In genomic region chr2:38690499-38691420, GRCh38 we compare ENCODE assay signal across 8 cellular contexts. TPM values are rescaled to one million over a fixed set of nuclear protein-coding genes. Genes with fewer than 3 reads are reported as not detected.
DNase-seq lines count a peak whose midpoint lies in the region; ATAC-seq and TF ChIP-seq lines count a peak whose summit lies in the region.

No MANE protein-coding gene starts in this region.

- H3K4me3 Mint-ChIP-seq in stimulated activated naive CD8-positive, alpha-beta T cell treated with anti-CD3 and anti-CD28 coated beads, Interleukin-15, Interleukin-2, amounts not matched to agents 100 ng/mL and 50 ng/mL, for 24 hours, result peak overlapping the region; percentile 40
- no peak overlapping the region for H3K4me3 Mint-ChIP-seq in stimulated activated memory B cell treated with anti-CD40 and anti-IgM and Interleukin-4, amounts not matched to agents 10 μg/mL and 1 μg/mL and 100 μg/mL, for 72 hours

- no peaks in the 10 kb centered on the region for H3K27me3 ChIP-seq in RWPE2 (ENCODE audit: insufficient read depth, poor library complexity, severe bottlenecking)

- TF ChIP-seq CTCF in RWPE2 (IDR thresholded peaks at IDR 0.05; ENCODE audit: poor library complexity, severe bottlenecking), result no peak
- TF ChIP-seq CTCF in epithelial cell of proximal tubule (conservative IDR thresholded peaks at IDR 0.05; ENCODE audit: low read depth, low read length), result no peak

- H3K36me3 Mint-ChIP-seq in stimulated activated naive CD8-positive, alpha-beta T cell treated with anti-CD3 and anti-CD28 coated beads, Interleukin-15, Interleukin-2, amounts not matched to agents 100 ng/mL and 50 ng/mL, for 24 hours (ENCODE audit: low read depth), result peaks cover 66% of the 10 kb centered on the region
- peaks cover 43% of the 10 kb centered on the region for H3K36me3 Mint-ChIP-seq in stimulated activated memory B cell treated with anti-CD40 and anti-IgM and Interleukin-4, amounts not matched to agents 10 μg/mL and 1 μg/mL and 100 μg/mL, for 72 hours

- H3K4me3 ChIP-seq in RWPE2 (ENCODE audit: severe bottlenecking) (no peak overlapping the region), epithelial cell of proximal tubule (ENCODE audit: low read depth, low read length) (no peak overlapping the region)

- peaks cover 50% of the 10 kb centered on the region for H3K4me1 Mint-ChIP-seq in stimulated activated naive CD8-positive, alpha-beta T cell treated with anti-CD3 and anti-CD28 coated beads, Interleukin-15, Interleukin-2, amounts not matched to agents 100 ng/mL and 50 ng/mL, for 24 hours (ENCODE audit: low read depth)
- H3K4me1 Mint-ChIP-seq in stimulated activated memory B cell treated with anti-CD40 and anti-IgM and Interleukin-4, amounts not matched to agents 10 μg/mL and 1 μg/mL and 100 μg/mL, for 72 hours, result peaks cover 17% of the 10 kb centered on the region

- H3K27ac ChIP-seq in RWPE2 (ENCODE audit: poor library complexity, severe bottlenecking), result peak overlapping the region; percentile 69
- H3K27ac ChIP-seq in substantia nigra (ENCODE audit: low read depth, low read length, poor library complexity, severe bottlenecking), result no peak overlapping the region

- no peaks in the 10 kb centered on the region for H3K36me3 ChIP-seq in RWPE2 (ENCODE audit: low read depth)

- no peaks in the 10 kb centered on the region for H3K9me3 ChIP-seq in RWPE2 (ENCODE audit: severe bottlenecking)

- ATAC-seq in activated CD4-positive, CD25-positive, alpha-beta regulatory T cell treated with anti-CD3 and anti-CD28 coated beads, Interleukin-2, amount 50 U/mL, for 24 hours, result peak; percentile 99
- peak; percentile 99 for ATAC-seq in RWPE2 (ENCODE audit: low read depth)
- ATAC-seq in stimulated activated memory B cell treated with anti-CD40 and anti-IgM and Interleukin-4, amounts not matched to agents 10 μg/mL and 1 μg/mL and 100 μg/mL, for 72 hours, result no peak

- DNase-seq in activated CD4-positive, CD25-positive, alpha-beta regulatory T cell treated with anti-CD3 and anti-CD28 coated beads, Interleukin-2, amount 50 U/mL, for 72 hours, result no peak
- no peak for DNase-seq in RWPE2 (ENCODE audit: low spot score)
- peak; percentile 39 for DNase-seq in epithelial cell of proximal tubule (ENCODE audit: low read depth)
- no peak for DNase-seq in mesenteric fat pad (ENCODE audit: low spot score)
- DNase-seq in substantia nigra (lab: John Stamatoyannopoulos, UW), result no peak

- H3K27ac Mint-ChIP-seq in stimulated activated naive CD8-positive, alpha-beta T cell treated with anti-CD3 and anti-CD28 coated beads, Interleukin-15, Interleukin-2, amounts not matched to agents 100 ng/mL and 50 ng/mL, for 24 hours, result peak overlapping the region; percentile 76
- H3K27ac Mint-ChIP-seq in stimulated activated memory B cell treated with anti-CD40 and anti-IgM and Interleukin-4, amounts not matched to agents 10 μg/mL and 1 μg/mL and 100 μg/mL, for 72 hours, result no peak overlapping the region

- peaks cover 22% of the 10 kb centered on the region for H3K4me1 ChIP-seq in RWPE2 (ENCODE audit: insufficient read depth, poor library complexity, severe bottlenecking)

- no peaks in the 10 kb centered on the region for H3K9me3 Mint-ChIP-seq in stimulated activated naive CD8-positive, alpha-beta T cell treated with anti-CD3 and anti-CD28 coated beads, Interleukin-15, Interleukin-2, amounts not matched to agents 100 ng/mL and 50 ng/mL, for 24 hours
- H3K9me3 Mint-ChIP-seq in stimulated activated memory B cell treated with anti-CD40 and anti-IgM and Interleukin-4, amounts not matched to agents 10 μg/mL and 1 μg/mL and 100 μg/mL, for 72 hours, result no peaks in the 10 kb centered on the region

- H3K27me3 Mint-ChIP-seq in stimulated activated naive CD8-positive, alpha-beta T cell treated with anti-CD3 and anti-CD28 coated beads, Interleukin-15, Interleukin-2, amounts not matched to agents 100 ng/mL and 50 ng/mL, for 24 hours, result no peaks in the 10 kb centered on the region
- H3K27me3 Mint-ChIP-seq in stimulated activated memory B cell treated with anti-CD40 and anti-IgM and Interleukin-4, amounts not matched to agents 10 μg/mL and 1 μg/mL and 100 μg/mL, for 72 hours, result no peaks in the 10 kb centered on the region

RNA-seq across cellular contexts. Expression of gene GALM, which starts 24.8 kb away (rescaled TPM):
- 7.2 and 8.3 TPM in 2 replicates for total RNA-seq in epithelial cell of proximal tubule
- total RNA-seq in mesenteric fat pad, result 16.3 TPM
